Comparison of ENCODE assay signal across 19 cellular contexts in genomic region chr10:36388162-36388561, GRCh38.
DNase-seq lines count a peak whose midpoint lies in the region; ATAC-seq, FAIRE-seq and TF ChIP-seq lines count a peak whose summit lies in the region.
"Had no signal": no experiment of that assay in that cellular context is flagged by ENCODE, and none has a peak within 500 bp of the region (broad histone marks: within the 10 kb centered on the region; RNA-seq: fewer than 3 reads in every experiment).

No MANE protein-coding gene starts in this region.

- H3K27me3 ChIP-seq in HepG2 (ENCODE audit: control insufficient read depth in 1 of 2, insufficient read depth in 2 of 2, low read length in 2 of 2) (no peaks in the 10 kb centered on the region), right lobe of liver (no peaks in the 10 kb centered on the region), trophoblast cell (ENCODE audit: insufficient read depth, low read length) (no peaks in the 10 kb centered on the region), colonic mucosa (no peaks in the 10 kb centered on the region)
- H3K27me3 ChIP-seq: BLaER1 had no signal

- H3K14ac ChIP-seq in trophoblast cell (ENCODE audit: low read length): no peak overlapping the region

- TF ChIP-seq RAD21 in HepG2 (CRISPR knock-in tag; IDR thresholded peaks at IDR 0.05): no peak

- H3K4me1 ChIP-seq in HepG2 (ENCODE audit: insufficient read depth, low read length) (no peaks in the 10 kb centered on the region), right lobe of liver (no peaks in the 10 kb centered on the region), trophoblast cell (ENCODE audit: control insufficient read depth in 1 of 2, insufficient read depth in 2 of 2, low read length in 2 of 2) (no peaks in the 10 kb centered on the region), colonic mucosa (no peaks in the 10 kb centered on the region)
- H3K4me1 ChIP-seq: Caco-2 had no signal

- H3K4me2 ChIP-seq in HepG2 (ENCODE audit: low read depth, low read length) (no peak overlapping the region), trophoblast cell (ENCODE audit: low read length) (no peak overlapping the region)
- H3K4me2 ChIP-seq: BLaER1, GM23338 had no signal

- FAIRE-seq in HepG2 (lab: Jason Lieb, UNC): no peak
- FAIRE-seq: GM12878 had no signal

- TF ChIP-seq EP300 in HepG2 (IDR thresholded peaks at IDR 0.05; ENCODE audit: low read depth in 2 of 2, low read length in 2 of 2) (no peak), HepG2 (CRISPR knock-in tag; IDR thresholded peaks at IDR 0.05; ENCODE audit: borderline replicate concordance) (no peak)

- no peaks in the 10 kb centered on the region for H4K20me1 ChIP-seq in HepG2 (ENCODE audit: insufficient read depth, low read length)
- H4K20me1 ChIP-seq: BLaER1 had no signal

- H3K9me3 ChIP-seq in HepG2 (ENCODE audit: low read length): no peaks in the 10 kb centered on the region
- no peaks in the 10 kb centered on the region for H3K9me3 ChIP-seq in right lobe of liver
- no peaks in the 10 kb centered on the region for H3K9me3 ChIP-seq in trophoblast cell (ENCODE audit: insufficient read depth, low read depth, low read length)
- no peaks in the 10 kb centered on the region for H3K9me3 ChIP-seq in colonic mucosa
- H3K9me3 ChIP-seq: BLaER1, Caco-2 had no signal

- H4K8ac ChIP-seq in trophoblast cell (ENCODE audit: low read depth, low read length): no peak overlapping the region

- H2AK5ac ChIP-seq in trophoblast cell (ENCODE audit: low read length): no peak overlapping the region

- no peak overlapping the region for H2BK120ac ChIP-seq in trophoblast cell (ENCODE audit: insufficient read depth, low read length, poor library complexity)

- H2AFZ ChIP-seq in HepG2 (ENCODE audit: low read length): no peak overlapping the region
- H2AFZ ChIP-seq in trophoblast cell (ENCODE audit: insufficient read depth, low read length, poor library complexity): no peak overlapping the region
- H2AFZ ChIP-seq: GM23338 had no signal

- in situ Hi-C loops in HepG2 (cut with HindIII; ENCODE audit: extremely low pct_ligation_motif_present, low pct_unique_long_range_greater_than_20kb): no loop called here

- POLR2A ChIA-PET in HepG2 (lab: Yijun Ruan, JAX): no interaction called here

- H3K23ac ChIP-seq in trophoblast cell (ENCODE audit: low read length): no peak overlapping the region

- H3K79me1 ChIP-seq in trophoblast cell (ENCODE audit: low read length): no peaks in the 10 kb centered on the region

- H2BK5ac ChIP-seq in trophoblast cell (ENCODE audit: low read depth, low read length, poor library complexity): no peak overlapping the region

- DNase-seq in HepG2 (ENCODE audit: low spot score) (no peak), right lobe of liver (no peak), fibroblast of pulmonary artery (ENCODE audit: low read depth) (peak; percentile 11), trophoblast cell (peak; percentile 50 to 81), colonic mucosa (no peak)
- DNase-seq in stimulated activated CD4-positive, alpha-beta T cell treated with anti-CD3 and anti-CD28 coated beads, Interleukin-4, amount 100 ng/mL, for 24 hours: no peak
- DNase-seq: Caco-2; CD4-positive, CD25-positive, alpha-beta regulatory T cell; CD8-positive, alpha-beta T cell; DMS79; EL; GDM1; H9 had no signal

- TF ChIP-seq CTCF in HepG2 (CRISPR knock-in tag; IDR thresholded peaks at IDR 0.05) (no peak), right lobe of liver (IDR thresholded peaks at IDR 0.05) (no peak), fibroblast of pulmonary artery (IDR thresholded peaks at IDR 0.05; ENCODE audit: low read length, missing control alignments) (no peak), colonic mucosa (IDR thresholded peaks at IDR 0.05) (no peak)

- no peak overlapping the region for H3K18ac ChIP-seq in trophoblast cell (ENCODE audit: low read length)

- no peak overlapping the region for H3K27ac ChIP-seq in HepG2 (ENCODE audit: extremely low read length, insufficient read depth, low read length)
- H3K27ac ChIP-seq in right lobe of liver: no peak overlapping the region
- no peak overlapping the region for H3K27ac ChIP-seq in trophoblast cell (ENCODE audit: low read depth, low read length)
- H3K27ac ChIP-seq in colonic mucosa: no peak overlapping the region
- H3K27ac ChIP-seq: 22Rv1, BLaER1, C4-2B had no signal

- CTCF ChIA-PET in HepG2 (lab: Yijun Ruan, JAX; ENCODE audit: low intra/inter-chr PET ratio, low total read pairs): no interaction called here

- 38% methylated on average over 3 of the region's 3 CpGs for WGBS in HepG2 (ENCODE audit: low lambda C conversion rate)
- WGBS in right lobe of liver (ENCODE audit: insufficient coverage, low coverage, low lambda C conversion rate, missing lambda C conversion rate): 79% methylated on average over 3 of the region's 3 CpGs
- WGBS in trophoblast cell (ENCODE audit: extremely low coverage, insufficient coverage, insufficient read length): no CpG with 5 or more reads among the region's 3 CpGs

- no peaks in the 10 kb centered on the region for H3K79me2 ChIP-seq in HepG2 (ENCODE audit: insufficient read depth, low read length)
- no peaks in the 10 kb centered on the region for H3K79me2 ChIP-seq in trophoblast cell (ENCODE audit: control insufficient read depth, insufficient read depth, low read length, poor library complexity)

- H3K9ac ChIP-seq in HepG2 (ENCODE audit: insufficient read depth, low read depth, low read length) (no peak overlapping the region), trophoblast cell (ENCODE audit: low read length) (no peak overlapping the region), colonic mucosa (ENCODE audit: low read depth in 2 of 2, low read length in 2 of 2) (no peak overlapping the region)
- H3K9ac ChIP-seq: BLaER1 had no signal

- no peak overlapping the region for H4K12ac ChIP-seq in trophoblast cell (ENCODE audit: low read depth, low read length)

- intact Hi-C loops in HepG2 (cut with micrococcal nuclease; ENCODE audit: unreplicated experiment) (no loop called here), right lobe of liver (cut with DNase I) (no loop called here), colonic mucosa (cut with DNase I) (no loop called here)

- no peak overlapping the region for H3K4ac ChIP-seq in trophoblast cell (ENCODE audit: low read depth, low read length)

- no peak overlapping the region for H3K4me3 ChIP-seq in HepG2 (replicated peaks in 1 of 3; ENCODE audit: insufficient read depth in 1 of 3, low read depth in 2 of 3, low read length in 3 of 3)
- H3K4me3 ChIP-seq in right lobe of liver: no peak overlapping the region
- H3K4me3 ChIP-seq in fibroblast of pulmonary artery (replicated peaks; ENCODE audit: low read depth, low read length): no peak overlapping the region
- H3K4me3 ChIP-seq in trophoblast cell (ENCODE audit: low read depth, low read length): no peak overlapping the region
- no peak overlapping the region for H3K4me3 ChIP-seq in colonic mucosa
- H3K4me3 ChIP-seq: BLaER1, GM12878, GM23338 had no signal

- no peaks in the 10 kb centered on the region for H3K36me3 ChIP-seq in HepG2 (replicated peaks in 1 of 2; ENCODE audit: control insufficient read depth in 1 of 2, insufficient read depth in 2 of 2, low read length in 2 of 2)
- H3K36me3 ChIP-seq in right lobe of liver: no peaks in the 10 kb centered on the region
- H3K36me3 ChIP-seq in trophoblast cell (ENCODE audit: control insufficient read depth in 1 of 2, insufficient read depth in 2 of 2, low read length in 2 of 2): no peaks in the 10 kb centered on the region
- H3K36me3 ChIP-seq in colonic mucosa: no peaks in the 10 kb centered on the region
- H3K36me3 ChIP-seq: BLaER1 had no signal

- BruUV-seq in HepG2 (replicated peaks; lab: Mats Ljungman, UMichigan): no TSS peak

- no peak for TF ChIP-seq POLR2A in HepG2 (IDR thresholded peaks at IDR 0.05; ENCODE audit: insufficient read depth in 1 of 2, low read depth in 2 of 2, low read length in 2 of 2)
- no peak for TF ChIP-seq POLR2A in right lobe of liver (IDR thresholded peaks at IDR 0.05)

- H4K91ac ChIP-seq in trophoblast cell (ENCODE audit: low read depth, low read length): no peak overlapping the region

- no peak for ATAC-seq in HepG2
- no peak for ATAC-seq in right lobe of liver
- ATAC-seq: CD8-positive, alpha-beta T cell; GM12878; GM23338; HCT116 had no signal

- no peak overlapping the region for H2BK12ac ChIP-seq in trophoblast cell (ENCODE audit: low read length)

TF ChIP-seq in HepG2, 621 proteins besides CTCF, POLR2A, EP300 and RAD21:
- no peak for TF ChIP-seq RFXAP (CRISPR knock-in tag; IDR thresholded peaks at IDR 0.05; ENCODE audit: borderline replicate concordance)
- TF ChIP-seq BHLHE40 (IDR thresholded peaks at IDR 0.05; ENCODE audit: low read length): no peak
- TF ChIP-seq NFE2L2 (IDR thresholded peaks at IDR 0.05; ENCODE audit: low read length): no peak
- TF ChIP-seq ZBTB7A (CRISPR knock-in tag; IDR thresholded peaks at IDR 0.05): no peak
- TF ChIP-seq CREB1 (IDR thresholded peaks at IDR 0.05): peak; percentile 43; the same call in 1 of the 2 replicates
- TF ChIP-seq CREB1 (CRISPR knock-in tag; IDR thresholded peaks at IDR 0.05): no peak
- TF ChIP-seq IKZF4 (CRISPR knock-in tag; IDR thresholded peaks at IDR 0.05; ENCODE audit: borderline replicate concordance, low read depth, not compliant biosample characterization): no peak
- no peak for TF ChIP-seq SETDB1 (CRISPR knock-in tag; IDR thresholded peaks at IDR 0.05; ENCODE audit: borderline replicate concordance)
- TF ChIP-seq, protein P1, sequence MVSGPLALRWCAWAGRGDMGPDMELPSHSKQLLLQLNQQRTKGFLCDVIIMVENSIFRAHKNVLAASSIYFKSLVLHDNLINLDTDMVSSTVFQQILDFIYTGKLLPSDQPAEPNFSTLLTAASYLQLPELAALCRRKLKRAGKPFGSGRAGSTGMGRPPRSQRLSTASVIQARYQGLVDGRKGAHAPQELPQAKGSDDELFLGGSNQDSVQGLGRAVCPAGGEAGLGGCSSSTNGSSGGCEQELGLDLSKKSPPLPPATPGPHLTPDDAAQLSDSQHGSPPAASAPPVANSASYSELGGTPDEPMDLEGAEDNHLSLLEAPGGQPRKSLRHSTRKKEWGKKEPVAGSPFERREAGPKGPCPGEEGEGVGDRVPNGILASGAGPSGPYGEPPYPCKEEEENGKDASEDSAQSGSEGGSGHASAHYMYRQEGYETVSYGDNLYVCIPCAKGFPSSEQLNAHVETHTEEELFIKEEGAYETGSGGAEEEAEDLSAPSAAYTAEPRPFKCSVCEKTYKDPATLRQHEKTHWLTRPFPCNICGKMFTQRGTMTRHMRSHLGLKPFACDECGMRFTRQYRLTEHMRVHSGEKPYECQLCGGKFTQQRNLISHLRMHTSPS (CRISPR knock-in tag; IDR thresholded peaks at IDR 0.05; ENCODE audit: low read depth): no peak
- peak; percentile 50 for TF ChIP-seq ATF7 (IDR thresholded peaks at IDR 0.05)
- TF ChIP-seq ATF7 (CRISPR knock-in tag; IDR thresholded peaks at IDR 0.05): no peak
- TF ChIP-seq HNF4G (IDR thresholded peaks at IDR 0.05; ENCODE audit: borderline replicate concordance, low read depth, low read length): no peak
- no peak for TF ChIP-seq HNF4G (CRISPR knock-in tag; IDR thresholded peaks at IDR 0.05; ENCODE audit: borderline replicate concordance, low read depth)

Comparison
In these comparisons a context has a peak if more than half of its experiments do, and no peak if none do; other contexts are left out.
1. DNase-seq: peak in fibroblast of pulmonary artery (single experiment) and trophoblast cell (2 of 2); none in HepG2 (single experiment), right lobe of liver (0 of 3), stimulated activated CD4-positive, alpha-beta T cell treated with anti-CD3 and anti-CD28 coated beads, Interleukin-4, amount 100 ng/mL, for 24 hours (single experiment) and colonic mucosa (single experiment).